In genomic region chr5:168057905-168058304, GRCh38 we compare ENCODE assay signal across 19 cellular contexts.
DNase-seq lines count a peak whose midpoint lies in the region; ATAC-seq and TF ChIP-seq lines count a peak whose summit lies in the region.
"Had no signal": no experiment of that assay in that cellular context is flagged by ENCODE, and none has a peak within 500 bp of the region (broad histone marks: within the 10 kb centered on the region; RNA-seq: fewer than 3 reads in every experiment).

No MANE protein-coding gene starts in this region.

- H3K27ac ChIP-seq in neural progenitor cell (no peak overlapping the region), dorsolateral prefrontal cortex (no peak overlapping the region)
- H3K27ac ChIP-seq: 22Rv1, HL-60, SJCRH30 had no signal

- no peaks in the 10 kb centered on the region for H4K20me1 ChIP-seq in neural progenitor cell (ENCODE audit: low read depth)

- in situ Hi-C loops in SK-MEL-5 (cut with HindIII; ENCODE audit: low pct_unique_long_range_greater_than_20kb, low sequenced_read_pairs) = no loop called here

- H3K27me3 Mint-ChIP-seq in neural progenitor cell (ENCODE audit: insufficient read depth, low read depth) = peaks cover 2% of the 10 kb centered on the region

- DNase-seq in DMS 273 (lab: John Stamatoyannopoulos, UW; ENCODE audit: unreplicated experiment) (peak; percentile 22), DMS 273 treated with DMSO at 0.1 percent for 48 hours (lab: John Stamatoyannopoulos, UW) (no peak), left ventricle myocardium superior (peak; percentile 27), Right ventricle myocardium superior (no peak), SK-MEL-5 (ENCODE audit: low read depth, low spot score) (peak; percentile 4), neural progenitor cell (ENCODE audit: low spot score) (peak; percentile 40), dorsolateral prefrontal cortex (no peak)
- DNase-seq: Karpas-422, MM.1S, NCI-H1105, NCI-H1694 treated with DMSO at 0.1 percent for 48 hours, NCI-H446, NCI-H526 treated with DMSO at 0.1 percent for 48 hours had no signal

- ATAC-seq in left ventricle myocardium superior = peak; percentile 39
- no peak for ATAC-seq in Right ventricle myocardium superior (ENCODE audit: poor library complexity)
- no peak for ATAC-seq in GM19328 (IDR thresholded peaks at IDR 0.05; ENCODE audit: unreplicated experiment)

- H3K4me1 Mint-ChIP-seq in neural progenitor cell = no peaks in the 10 kb centered on the region

- H3K9ac ChIP-seq in neural progenitor cell = no peak overlapping the region

- H3F3A ChIP-seq in neural progenitor cell (ENCODE audit: low read depth) = no peaks in the 10 kb centered on the region

- H3K4me3 ChIP-seq in neural progenitor cell (no peak overlapping the region), dorsolateral prefrontal cortex (no peak overlapping the region)
- H3K4me3 ChIP-seq: HAP-1, SJCRH30 had no signal

- intact Hi-C loops in left ventricle myocardium superior (cut with micrococcal nuclease) = no loop called here
- intact Hi-C loops in Right ventricle myocardium superior (cut with DNase I) = no loop called here
- intact Hi-C loops in dorsolateral prefrontal cortex (cut with DNase I) = no loop called here

- no peaks in the 10 kb centered on the region for H3K27me3 ChIP-seq in neural progenitor cell
- no peaks in the 10 kb centered on the region for H3K27me3 ChIP-seq in dorsolateral prefrontal cortex
- H3K27me3 ChIP-seq: SJCRH30 had no signal

- H3K27ac Mint-ChIP-seq in neural progenitor cell = no peak overlapping the region
- H3K27ac Mint-ChIP-seq: T-helper 1 cell treated with Interleukin-12 subunit alpha and Interleukin-12 subunit beta and Interleukin-4 antibody, amounts not matched to agents 30 μg/mL and 1 μg/mL, for 36 hours had no signal

- no peaks in the 10 kb centered on the region for H3K79me2 ChIP-seq in neural progenitor cell (ENCODE audit: low read depth)

- no peak overlapping the region for H2AFZ ChIP-seq in neural progenitor cell (replicated peaks)

- no peaks in the 10 kb centered on the region for H3K4me1 ChIP-seq in neural progenitor cell
- H3K4me1 ChIP-seq: HAP-1 had no signal

- H3K4me3 Mint-ChIP-seq in neural progenitor cell = no peak overlapping the region
- H3K4me3 Mint-ChIP-seq: T-helper 1 cell treated with Interleukin-12 subunit alpha and Interleukin-12 subunit beta and Interleukin-4 antibody, amounts not matched to agents 30 μg/mL and 1 μg/mL, for 36 hours had no signal

- TF ChIP-seq CTCF in neural progenitor cell (IDR thresholded peaks at IDR 0.05) (no peak), dorsolateral prefrontal cortex (IDR thresholded peaks at IDR 0.05 in 54 of 56, conservative IDR thresholded peaks at IDR 0.05 in 2 of 56; ENCODE audit: low read depth in 1 of 56, partially characterized antibody in 56 of 56) (no peak)

- no peak overlapping the region for H3K4me2 ChIP-seq in neural progenitor cell

- peaks cover 19% of the 10 kb centered on the region for H3K36me3 Mint-ChIP-seq in neural progenitor cell

- H3K9me3 Mint-ChIP-seq in neural progenitor cell = peaks cover 17% of the 10 kb centered on the region

- no peaks in the 10 kb centered on the region for H3K9me3 ChIP-seq in neural progenitor cell (ENCODE audit: low read depth)
- H3K9me3 ChIP-seq: SJCRH30 had no signal

- no peaks in the 10 kb centered on the region for H3K36me3 ChIP-seq in neural progenitor cell
- H3K36me3 ChIP-seq: HAP-1, SJCRH30 had no signal

Comparison
In these comparisons a context has a peak if more than half of its experiments do, and no peak if none do; other contexts are left out.
1. DNase-seq: peak in DMS 273 (single experiment), left ventricle myocardium superior (single experiment), SK-MEL-5 (single experiment) and neural progenitor cell (single experiment); none in DMS 273 treated with DMSO at 0.1 percent for 48 hours (single experiment), Right ventricle myocardium superior (single experiment) and dorsolateral prefrontal cortex (0 of 10).